22 cellular contexts compared by ENCODE assay signal in genomic region chr3:72395654-72396415, GRCh38. TPM values are rescaled to one million over a fixed set of nuclear protein-coding genes. Genes with fewer than 3 reads are reported as not detected.
A peak's percentile ranks its signal among the peaks of the same experiment; 100 is the strongest.
DNase-seq lines count a peak whose midpoint lies in the region; ATAC-seq and TF ChIP-seq lines count a peak whose summit lies in the region.
"Had no signal": no experiment of that assay in that cellular context is flagged by ENCODE, and none has a peak within 500 bp of the region (broad histone marks: within the 10 kb centered on the region; RNA-seq: fewer than 3 reads in every experiment).

No MANE protein-coding gene starts in this region.

- H3K4me1 ChIP-seq in smooth muscle cell (ENCODE audit: low read depth) (peaks cover 8% of the 10 kb centered on the region), mesenchymal stem cell (ENCODE audit: control insufficient read depth, insufficient read depth, low read depth, low read length) (peaks cover 4% of the 10 kb centered on the region), A673 (ENCODE audit: insufficient read depth, low read length, poor library complexity, severe bottlenecking) (no peaks in the 10 kb centered on the region)

- H3K27ac Mint-ChIP-seq in activated T-cell treated with anti-CD3 and anti-CD28 coated beads, Interleukin-2, amount 50 U/mL, for 72 hours, result peak overlapping the region; percentile 77

- no peak overlapping the region for H3K4me3 Mint-ChIP-seq in activated T-cell treated with anti-CD3 and anti-CD28 coated beads, Interleukin-2, amount 50 U/mL, for 72 hours

- TF ChIP-seq CTCF in WI38 (IDR thresholded peaks at IDR 0.05; ENCODE audit: low read depth, low read length) (no peak), fibroblast of villous mesenchyme (IDR thresholded peaks at IDR 0.05; ENCODE audit: insufficient read depth, low read depth, low read length) (no peak), smooth muscle cell (IDR thresholded peaks at IDR 0.05; ENCODE audit: borderline replicate concordance, insufficient read depth, poor library complexity, severe bottlenecking) (no peak), A673 (conservative IDR thresholded peaks at IDR 0.05; ENCODE audit: low read depth, low read length) (no peak)

- ATAC-seq in activated T-cell treated with anti-CD3 and anti-CD28 coated beads, Interleukin-2, amount 50 U/mL, for 72 hours (replicated peaks in 1 of 2), result no peak
- ATAC-seq: Panc1 had no signal

- H4K20me1 ChIP-seq in smooth muscle cell (ENCODE audit: low read depth), result peaks cover 100% of the 10 kb centered on the region

- H3K27me3 Mint-ChIP-seq in activated T-cell treated with anti-CD3 and anti-CD28 coated beads, Interleukin-2, amount 50 U/mL, for 72 hours (ENCODE audit: low read depth), result no peaks in the 10 kb centered on the region

- no peaks in the 10 kb centered on the region for H3K27me3 ChIP-seq in smooth muscle cell (ENCODE audit: low read depth)
- H3K27me3 ChIP-seq in mesenchymal stem cell (ENCODE audit: control insufficient read depth in 1 of 2, insufficient read depth in 1 of 2, low read length in 2 of 2), result no peaks in the 10 kb centered on the region
- no peaks in the 10 kb centered on the region for H3K27me3 ChIP-seq in A673 (replicated peaks; ENCODE audit: insufficient read depth, low read depth, low read length, poor library complexity)

- H3K4me1 Mint-ChIP-seq in activated T-cell treated with anti-CD3 and anti-CD28 coated beads, Interleukin-2, amount 50 U/mL, for 72 hours (ENCODE audit: low read depth), result peaks cover 56% of the 10 kb centered on the region

- intact Hi-C loops in A673 (cut with micrococcal nuclease; ENCODE audit: unreplicated experiment), result no loop called here

- no peak overlapping the region for H2BK120ac ChIP-seq in mesenchymal stem cell (ENCODE audit: low read depth, low read length)

- H3K36me3 ChIP-seq in smooth muscle cell (ENCODE audit: low read depth), result no peaks in the 10 kb centered on the region
- H3K36me3 ChIP-seq in mesenchymal stem cell (ENCODE audit: control insufficient read depth in 1 of 2, insufficient read depth in 2 of 2, low read depth in 1 of 2, low read length in 2 of 2), result peaks cover 0 to 4% of the 10 kb centered on the region in 2 experiments
- H3K36me3 ChIP-seq in A673 (ENCODE audit: insufficient read depth, low read length, poor library complexity, severe bottlenecking), result no peaks in the 10 kb centered on the region

- no peak overlapping the region for H3K4ac ChIP-seq in mesenchymal stem cell (ENCODE audit: low read depth in 1 of 2, low read length in 2 of 2)

- H3K79me2 ChIP-seq in smooth muscle cell (ENCODE audit: low read depth), result peaks cover 100% of the 10 kb centered on the region

- no peaks in the 10 kb centered on the region for H3K9me3 Mint-ChIP-seq in activated T-cell treated with anti-CD3 and anti-CD28 coated beads, Interleukin-2, amount 50 U/mL, for 72 hours
- H3K9me3 Mint-ChIP-seq: CD14-positive monocyte had no signal

- peaks cover 17% of the 10 kb centered on the region for H3K79me1 ChIP-seq in mesenchymal stem cell (replicated peaks; ENCODE audit: low read length, poor library complexity, severe bottlenecking)

- no peak overlapping the region for H3K14ac ChIP-seq in mesenchymal stem cell (ENCODE audit: low read length in 2 of 2)

- no peak overlapping the region for H3K23ac ChIP-seq in mesenchymal stem cell (ENCODE audit: low read length in 2 of 2)

- peaks cover 4 to 8% of the 10 kb centered on the region in 2 donors for H3K36me3 Mint-ChIP-seq in activated T-cell treated with anti-CD3 and anti-CD28 coated beads, Interleukin-2, amount 50 U/mL, for 72 hours (ENCODE audit: insufficient read depth in 2 of 2)

- H3K4me2 ChIP-seq in smooth muscle cell (peak overlapping the region; percentile 2), mesenchymal stem cell (ENCODE audit: low read length, poor library complexity, severe bottlenecking) (no peak overlapping the region)

- POLR2A ChIA-PET in A673 (lab: Charles Lee; ENCODE audit: low non-redundant PET), result no interaction called here

- H3K9ac ChIP-seq in smooth muscle cell (ENCODE audit: low read depth), result no peak overlapping the region
- no peak overlapping the region for H3K9ac ChIP-seq in mesenchymal stem cell (ENCODE audit: low read length)

- H2BK15ac ChIP-seq in mesenchymal stem cell (ENCODE audit: low read depth, poor library complexity, severe bottlenecking), result no peak overlapping the region

- no peak overlapping the region for H4K8ac ChIP-seq in mesenchymal stem cell (ENCODE audit: low read length)

- no peak overlapping the region for H3K18ac ChIP-seq in mesenchymal stem cell (ENCODE audit: low read depth in 1 of 2, low read length in 2 of 2)

- H3F3A ChIP-seq in smooth muscle cell (ENCODE audit: low read depth), result peaks cover 4% of the 10 kb centered on the region

- H3K9me3 ChIP-seq in smooth muscle cell (replicated peaks; ENCODE audit: low read depth), result no peaks in the 10 kb centered on the region
- peaks cover under 1% of the 10 kb centered on the region for H3K9me3 ChIP-seq in mesenchymal stem cell (ENCODE audit: control insufficient read depth, low read length)
- no peaks in the 10 kb centered on the region for H3K9me3 ChIP-seq in A673 (ENCODE audit: low read depth, low read length, poor library complexity, severe bottlenecking)
- H3K9me3 ChIP-seq: Caco-2 had no signal

- no TSS peak for BruUV-seq in A673 (replicated peaks; lab: Mats Ljungman, UMichigan)

- H2BK12ac ChIP-seq in mesenchymal stem cell (ENCODE audit: low read length in 2 of 2), result no peak overlapping the region

- H2AFZ ChIP-seq in smooth muscle cell (ENCODE audit: low read depth) (no peak overlapping the region), mesenchymal stem cell (ENCODE audit: low read depth, low read length) (no peak overlapping the region)

- H4K91ac ChIP-seq in mesenchymal stem cell (ENCODE audit: low read length), result no peak overlapping the region

- H2BK5ac ChIP-seq in mesenchymal stem cell (ENCODE audit: low read depth, low read length, poor library complexity, severe bottlenecking), result no peak overlapping the region

- peak overlapping the region; percentile 19; the same call in 1 of the 2 replicates for H3K4me3 ChIP-seq in WI38 (ENCODE audit: low read depth, low read length)
- H3K4me3 ChIP-seq in fibroblast of villous mesenchyme (ENCODE audit: low read depth, low read length), result no peak overlapping the region
- no peak overlapping the region for H3K4me3 ChIP-seq in smooth muscle cell
- H3K4me3 ChIP-seq in mesenchymal stem cell (ENCODE audit: insufficient read depth in 1 of 2, low read depth in 1 of 2, low read length in 2 of 2), result no peak overlapping the region
- no peak overlapping the region for H3K4me3 ChIP-seq in A673 (ENCODE audit: low read depth, low read length, poor library complexity, severe bottlenecking)

- no peak for DNase-seq in activated T-cell treated with anti-CD3 and anti-CD28 coated beads, Interleukin-2, amount 50 U/mL, for 72 hours
- DNase-seq in activated T-cell treated with anti-CD3 and anti-CD28 coated beads, Interleukin-2, amount 50 U/mL, for 1 hour, result no peak
- DNase-seq in fibroblast of villous mesenchyme (ENCODE audit: low read depth), result peak; percentile 34
- no peak for DNase-seq in smooth muscle cell (lab: John Stamatoyannopoulos, UW; ENCODE audit: unreplicated experiment)
- DNase-seq in mesenchymal stem cell, result no peak
- DNase-seq in NCI-H2081 (lab: John Stamatoyannopoulos, UW), result no peak
- no peak for DNase-seq in A673 (ENCODE audit: low spot score)
- DNase-seq: Caco-2, DMS53, H7, Karpas-422, MM.1S, NCI-H1105, NCI-H187 treated with DMSO at 0.1 percent for 48 hours, NCI-H2171 treated with DMSO at 0.1 percent for 48 hours, NCI-H510A, NCI-H82, SHP77 had no signal

- H3K27ac ChIP-seq in smooth muscle cell (ENCODE audit: low read depth) (no peak overlapping the region), mesenchymal stem cell (ENCODE audit: low read length, poor library complexity, severe bottlenecking) (no peak overlapping the region), A673 (ENCODE audit: low read depth, low read length, poor library complexity, severe bottlenecking) (no peak overlapping the region)
- H3K27ac ChIP-seq: 22Rv1 had no signal

- WGBS in smooth muscle cell (ENCODE audit: low lambda C conversion rate), result 62% methylated on average over 5 of the region's 5 CpGs
- WGBS in mesenchymal stem cell, result 88% methylated on average over 3 of the region's 5 CpGs

- no peak overlapping the region for H2AK5ac ChIP-seq in mesenchymal stem cell (ENCODE audit: low read length, severe bottlenecking)

- CTCF ChIA-PET in A673 (lab: Charles Lee), result no interaction called here

RNA-seq across cellular contexts. Expression of gene RYBP, which starts 50.6 kb away (rescaled TPM):
- total RNA-seq in activated T-cell treated with anti-CD3 and anti-CD28 coated beads, Interleukin-2, amount 50 U/mL, for 72 hours, result 10 to 100 TPM; 59.2 to 66.6 TPM
- 9.3 and 13.0 TPM in 2 replicates for total RNA-seq in fibroblast of villous mesenchyme
- 26.2 and 29.1 TPM in 2 replicates for total RNA-seq in smooth muscle cell
- polyA plus RNA-seq in smooth muscle cell, result 3.1 and 4.6 TPM in 2 replicates
- 15.9 TPM for polyA plus RNA-seq in mesenchymal stem cell (2013, experiment 1 of 2)
- polyA plus RNA-seq in mesenchymal stem cell (2013, experiment 2 of 2), result 16.1 TPM
- 6.7 and 7.5 TPM in 2 replicates for total RNA-seq in A673 (2021)
